Comparison of ENCODE assay signal across 8 cellular contexts in the genomic region with DNA sequence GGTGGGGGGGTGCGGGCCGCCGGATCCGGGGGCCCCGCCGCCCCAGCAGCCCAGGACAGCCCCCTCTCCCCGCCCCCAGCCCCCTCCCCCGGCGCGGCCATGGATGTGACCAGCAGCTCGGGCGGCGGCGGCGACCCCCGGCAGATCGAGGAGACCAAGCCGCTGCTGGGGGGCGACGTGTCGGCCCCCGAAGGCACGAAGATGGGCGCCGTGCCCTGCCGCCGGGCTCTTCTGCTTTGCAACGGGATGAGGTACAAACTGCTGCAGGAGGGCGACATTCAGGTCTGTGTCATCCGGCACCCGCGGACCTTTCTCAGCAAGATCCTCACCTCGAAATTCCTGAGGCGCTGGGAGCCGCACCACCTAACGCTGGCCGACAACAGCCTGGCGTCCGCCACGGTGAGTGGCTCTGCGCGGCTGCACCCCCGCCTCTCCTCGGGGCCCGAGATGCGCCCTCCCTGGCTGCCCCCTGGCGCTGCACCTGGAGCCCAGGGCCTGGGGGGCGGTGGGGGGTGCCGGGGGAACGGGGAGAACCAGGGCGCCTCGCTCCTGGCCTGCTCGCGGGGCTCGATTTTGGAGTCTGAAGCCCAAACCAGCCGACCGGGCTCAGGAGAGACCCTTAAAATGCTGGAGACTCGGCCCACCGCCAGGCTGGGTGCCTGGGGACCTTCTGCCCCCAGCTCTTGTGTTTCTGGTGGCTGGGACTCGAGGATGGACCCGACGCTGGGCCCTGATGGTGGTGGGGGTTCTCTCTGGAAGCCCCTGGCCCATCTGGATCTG.
DNase-seq lines count a peak whose midpoint lies in the region; ATAC-seq and TF ChIP-seq lines count a peak whose summit lies in the region.

No MANE protein-coding gene starts in this region.

- DNase-seq in NCI-H2171 treated with DMSO at 0.1 percent for 48 hours (lab: John Stamatoyannopoulos, UW) (peak; percentile 38), NCI-H2171 (lab: John Stamatoyannopoulos, UW) (no peak), brain microvascular endothelial cell (no peak), islet precursor cell (peak; percentile 66)
- DNase-seq in stimulated activated CD4-positive, alpha-beta T cell treated with anti-CD3 and anti-CD28 coated beads, Interleukin-4, amount 100 ng/mL, for 24 hours = peak; percentile 42

- no peaks in the 10 kb centered on the region for H3K27me3 ChIP-seq in brain microvascular endothelial cell (replicated peaks)

- H3K27ac ChIP-seq in brain microvascular endothelial cell = peak overlapping the region; percentile 68

- no peaks in the 10 kb centered on the region for H3K36me3 ChIP-seq in brain microvascular endothelial cell (replicated peaks)

- ATAC-seq in HG02763 (IDR thresholded peaks at IDR 0.05; ENCODE audit: unreplicated experiment) = peak; percentile 10
- ATAC-seq in SK-N-SH treated with all-trans-retinoic acid at 6 μM for 48 hours = peak; percentile 73
- ATAC-seq in HG03378 (IDR thresholded peaks at IDR 0.05; ENCODE audit: unreplicated experiment) = no peak

- in situ Hi-C loops in brain microvascular endothelial cell (cut with HindIII; ENCODE audit: low pct_ligation_motif_present, low sequenced_read_pairs) = no loop called here

- peak; percentile 25 for TF ChIP-seq CTCF in brain microvascular endothelial cell (IDR thresholded peaks at IDR 0.05; ENCODE audit: low read depth, low read length, missing control alignments)

- H3K4me3 ChIP-seq in brain microvascular endothelial cell (ENCODE audit: low read depth, low read length) = peak overlapping the region; percentile 81

TF ChIP-seq in SK-N-SH treated with all-trans-retinoic acid at 6 μM for 48 hours, 23 proteins besides CTCF, POLR2A, EP300 and RAD21:
- TF ChIP-seq, protein P1, sequence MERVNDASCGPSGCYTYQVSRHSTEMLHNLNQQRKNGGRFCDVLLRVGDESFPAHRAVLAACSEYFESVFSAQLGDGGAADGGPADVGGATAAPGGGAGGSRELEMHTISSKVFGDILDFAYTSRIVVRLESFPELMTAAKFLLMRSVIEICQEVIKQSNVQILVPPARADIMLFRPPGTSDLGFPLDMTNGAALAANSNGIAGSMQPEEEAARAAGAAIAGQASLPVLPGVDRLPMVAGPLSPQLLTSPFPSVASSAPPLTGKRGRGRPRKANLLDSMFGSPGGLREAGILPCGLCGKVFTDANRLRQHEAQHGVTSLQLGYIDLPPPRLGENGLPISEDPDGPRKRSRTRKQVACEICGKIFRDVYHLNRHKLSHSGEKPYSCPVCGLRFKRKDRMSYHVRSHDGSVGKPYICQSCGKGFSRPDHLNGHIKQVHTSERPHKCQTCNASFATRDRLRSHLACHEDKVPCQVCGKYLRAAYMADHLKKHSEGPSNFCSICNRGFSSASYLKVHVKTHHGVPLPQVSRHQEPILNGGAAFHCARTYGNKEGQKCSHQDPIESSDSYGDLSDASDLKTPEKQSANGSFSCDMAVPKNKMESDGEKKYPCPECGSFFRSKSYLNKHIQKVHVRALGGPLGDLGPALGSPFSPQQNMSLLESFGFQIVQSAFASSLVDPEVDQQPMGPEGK (CRISPR knock-in tag; IDR thresholded peaks at IDR 0.05; ENCODE audit: borderline replicate concordance) = peak; percentile 35; the same call in 1 of the 2 replicates
- TF ChIP-seq RARB (CRISPR knock-in tag; IDR thresholded peaks at IDR 0.05) = no peak

Comparison
In these comparisons a context has a peak if more than half of its experiments do, and no peak if none do; other contexts are left out.
1. DNase-seq: peak in NCI-H2171 treated with DMSO at 0.1 percent for 48 hours (single experiment), islet precursor cell (single experiment) and stimulated activated CD4-positive, alpha-beta T cell treated with anti-CD3 and anti-CD28 coated beads, Interleukin-4, amount 100 ng/mL, for 24 hours (single experiment); none in NCI-H2171 (single experiment) and brain microvascular endothelial cell (single experiment).